ENCODE assay signal across 13 cellular contexts in genomic region chr4:73103799-73104503, GRCh38. TPM values are rescaled to one million over a fixed set of nuclear protein-coding genes. Genes with fewer than 3 reads are reported as not detected.
DNase-seq lines count a peak whose midpoint lies in the region; ATAC-seq and TF ChIP-seq lines count a peak whose summit lies in the region.
"Had no signal": no experiment of that assay in that cellular context is flagged by ENCODE, and none has a peak within 500 bp of the region (broad histone marks: within the 10 kb centered on the region; RNA-seq: fewer than 3 reads in every experiment).

No MANE protein-coding gene starts in this region.

- DNase-seq in Caki2 (ENCODE audit: low read depth): peak; percentile 73
- no peak for DNase-seq in activated naive CD8-positive, alpha-beta T cell treated with anti-CD3 and anti-CD28 coated beads for 36 hours
- DNase-seq in right lobe of liver: no peak
- no peak for DNase-seq in NCI-H146 (lab: John Stamatoyannopoulos, UW)
- no peak for DNase-seq in NCI-H2171 treated with DMSO at 0.1 percent for 48 hours (lab: John Stamatoyannopoulos, UW)
- no peak for DNase-seq in C1 segment of cervical spinal cord (lab: John Stamatoyannopoulos, UW)
- DNase-seq in NCI-H146 treated with DMSO at 0.1 percent for 48 hours (lab: John Stamatoyannopoulos, UW; ENCODE audit: unreplicated experiment): no peak
- DNase-seq: kidney glomerular epithelial cell; NCI-H1417 treated with DMSO at 0.1 percent for 48 hours; NK-92 treated with Interleukin-12 subunit alpha and Interleukin-12 subunit beta, amount 100 ng/mL, for 24 hours; SW 1271 had no signal

- H3K4me1 Mint-ChIP-seq in activated naive CD8-positive, alpha-beta T cell treated with anti-CD3 and anti-CD28 coated beads for 36 hours: peaks cover 20% of the 10 kb centered on the region

- H3K27me3 ChIP-seq in HUES64 (ENCODE audit: insufficient read depth, low read length): no peaks in the 10 kb centered on the region
- H3K27me3 ChIP-seq in right lobe of liver: no peaks in the 10 kb centered on the region
- H3K27me3 ChIP-seq: neutrophil had no signal

- H3K9me3 ChIP-seq in HUES64 (ENCODE audit: insufficient read depth, low read depth, low read length) (no peaks in the 10 kb centered on the region), right lobe of liver (no peaks in the 10 kb centered on the region)
- H3K9me3 ChIP-seq: neutrophil had no signal

- peak overlapping the region; percentile 32 for H3K27ac ChIP-seq in HUES64 (ENCODE audit: low read depth, low read length)
- peak overlapping the region in 2 of 3 donors; percentile 51 to 82 for H3K27ac ChIP-seq in right lobe of liver
- H3K27ac ChIP-seq: neutrophil had no signal

- peaks cover 29% of the 10 kb centered on the region for H3K36me3 Mint-ChIP-seq in activated naive CD8-positive, alpha-beta T cell treated with anti-CD3 and anti-CD28 coated beads for 36 hours

- in situ Hi-C loops in Caki2 (cut with HindIII; ENCODE audit: low pct_unique_long_range_greater_than_20kb, low sequenced_read_pairs): no loop called here

- H3K27ac Mint-ChIP-seq in activated naive CD8-positive, alpha-beta T cell treated with anti-CD3 and anti-CD28 coated beads for 36 hours: peak overlapping the region; percentile 70

- H3K36me3 ChIP-seq in HUES64 (ENCODE audit: insufficient read depth, low read length) (peaks cover 76% of the 10 kb centered on the region), right lobe of liver (peaks cover 0 to 30% (median 6%) of the 10 kb centered on the region in 4 donors)

- H3K27me3 Mint-ChIP-seq in activated naive CD8-positive, alpha-beta T cell treated with anti-CD3 and anti-CD28 coated beads for 36 hours: no peaks in the 10 kb centered on the region

- peak; percentile 95 to 97 (median 96) for ATAC-seq in right lobe of liver

- no peaks in the 10 kb centered on the region for H3K9me3 Mint-ChIP-seq in activated naive CD8-positive, alpha-beta T cell treated with anti-CD3 and anti-CD28 coated beads for 36 hours

- TF ChIP-seq CTCF in right lobe of liver (IDR thresholded peaks at IDR 0.05): no peak

- H3K4me1 ChIP-seq in HUES64 (ENCODE audit: insufficient read depth, low read length) (peaks cover 18% of the 10 kb centered on the region; the same call in 1 of the 2 replicates), right lobe of liver (peaks cover 0 to 16% (median 4%) of the 10 kb centered on the region in 4 donors)

- no peak overlapping the region for H3K4me3 ChIP-seq in HUES64 (ENCODE audit: low read length)
- H3K4me3 ChIP-seq in right lobe of liver: peak overlapping the region in 2 of 3 donors; percentile 26 to 54

- intact Hi-C loops in right lobe of liver (cut with DNase I): no loop called here

- WGBS in HUES64: 88% methylated on average over 7 of the region's 8 CpGs
- WGBS in right lobe of liver (ENCODE audit: insufficient coverage, low coverage, low lambda C conversion rate, missing lambda C conversion rate): 22% methylated on average over 8 of the region's 8 CpGs

- peak overlapping the region; percentile 30 for H3K4me3 Mint-ChIP-seq in activated naive CD8-positive, alpha-beta T cell treated with anti-CD3 and anti-CD28 coated beads for 36 hours

- TF ChIP-seq POLR2A in right lobe of liver (IDR thresholded peaks at IDR 0.05): peak; percentile 57

- H3K9ac ChIP-seq in HUES64 (ENCODE audit: low read depth, low read length): peak overlapping the region; percentile 5; the same call in 1 of the 2 replicates

RNA-seq across cellular contexts. Expression of gene COX18, which starts 34.4 kb away (rescaled TPM):
- total RNA-seq in Caki2 (2014; rRNA removed; shearing (Covaris generic); ENCODE audit: low replicate concordance): 15.5 and 23.4 TPM in 2 replicates
- polyA plus RNA-seq in HUES64 (2013, experiment 1 of 2): 12.3 TPM
- polyA plus RNA-seq in HUES64 (2013, experiment 2 of 2): 13.9 TPM
- 10 to 100 TPM; 22.7 to 24.5 TPM for total RNA-seq in activated naive CD8-positive, alpha-beta T cell treated with anti-CD3 and anti-CD28 coated beads for 36 hours
- total RNA-seq in right lobe of liver: 10 to 100 TPM; 12.4 to 28.9 (median 17.0) TPM
